ENCODE assay signal across 7 cellular contexts in genomic region chr1:92359382-92359781, GRCh38.
DNase-seq lines count a peak whose midpoint lies in the region; ATAC-seq and TF ChIP-seq lines count a peak whose summit lies in the region.
"Not testable (repeated sequence)": the region's sequence is repeated elsewhere in the genome, so short reads cannot be mapped to it uniquely, and the experiment has no call there.

No MANE protein-coding gene starts in this region.

- peaks cover 27% of the 10 kb centered on the region for H3K4me1 Mint-ChIP-seq in activated CD8-positive, alpha-beta T cell treated with anti-CD3 and anti-CD28 coated beads, Interleukin-2, amount 10 ng/mL, durations not matched to agents 7 days and 5 days (ENCODE audit: low read depth)

- peaks cover 40% of the 10 kb centered on the region for H3K36me3 Mint-ChIP-seq in activated CD8-positive, alpha-beta T cell treated with anti-CD3 and anti-CD28 coated beads, Interleukin-2, amount 10 ng/mL, durations not matched to agents 7 days and 5 days (ENCODE audit: low read depth)

- H3K27me3 Mint-ChIP-seq in activated CD8-positive, alpha-beta T cell treated with anti-CD3 and anti-CD28 coated beads, Interleukin-2, amount 10 ng/mL, durations not matched to agents 7 days and 5 days (ENCODE audit: low read depth): not testable (repeated sequence)

- H3K36me3 ChIP-seq in RWPE2 (ENCODE audit: low read depth): peaks cover 21% of the 10 kb centered on the region

- peak overlapping the region; percentile 35 for H3K27ac Mint-ChIP-seq in activated CD8-positive, alpha-beta T cell treated with anti-CD3 and anti-CD28 coated beads, Interleukin-2, amount 10 ng/mL, durations not matched to agents 7 days and 5 days

- H3K9me3 ChIP-seq in RWPE2 (ENCODE audit: severe bottlenecking): not testable (repeated sequence)

- CTCF ChIA-PET in activated CD8-positive, alpha-beta T cell treated with anti-CD3 and anti-CD28 coated beads, Interleukin-2, amount 10 ng/mL, durations not matched to agents 7 days and 5 days (lab: Charles Lee): interaction anchor here (0.7 kb wide), 1 partner anchor 218 kb away, joined by 3 read pairs; no protein-coding TSS in a partner anchor

- H3K4me3 Mint-ChIP-seq in activated CD8-positive, alpha-beta T cell treated with anti-CD3 and anti-CD28 coated beads, Interleukin-2, amount 10 ng/mL, durations not matched to agents 7 days and 5 days: not testable (repeated sequence)

- ATAC-seq in RWPE2 (ENCODE audit: low read depth): peak; percentile 25; the same call in 1 of the 3 replicates
- ATAC-seq in activated CD8-positive, alpha-beta T cell treated with anti-CD3 and anti-CD28 coated beads, Interleukin-2, amount 10 ng/mL, durations not matched to agents 7 days and 5 days: not testable (repeated sequence)

- not testable (repeated sequence) for H3K4me3 ChIP-seq in RWPE2 (ENCODE audit: severe bottlenecking); epithelial cell of esophagus (ENCODE audit: low read length)

- not testable (repeated sequence) for H3K4me1 ChIP-seq in RWPE2 (ENCODE audit: insufficient read depth, poor library complexity, severe bottlenecking)

- not testable (repeated sequence) for H3K27ac ChIP-seq in RWPE2 (ENCODE audit: poor library complexity, severe bottlenecking)

- peak; percentile 40 for DNase-seq in ELR (ENCODE audit: low read depth)
- DNase-seq in HS-5 (ENCODE audit: low read depth): peak; percentile 9
- DNase-seq in MV-4-11 (lab: John Stamatoyannopoulos, UW): peak; percentile 26
- not testable (repeated sequence) for DNase-seq in RWPE2 (ENCODE audit: low spot score); activated CD8-positive, alpha-beta T cell treated with anti-CD3 and anti-CD28 coated beads, Interleukin-2, amount 10 ng/mL, durations not matched to agents 7 days and 5 days
- peak; percentile 32 for DNase-seq in epithelial cell of esophagus (ENCODE audit: low read depth)
- DNase-seq in iris pigment epithelial cell (ENCODE audit: low read depth): peak; percentile 10

- H3K27me3 ChIP-seq in RWPE2 (ENCODE audit: insufficient read depth, poor library complexity, severe bottlenecking): not testable (repeated sequence)

- not testable (repeated sequence) for TF ChIP-seq CTCF in RWPE2 (IDR thresholded peaks at IDR 0.05; ENCODE audit: poor library complexity, severe bottlenecking); epithelial cell of esophagus (IDR thresholded peaks at IDR 0.05; ENCODE audit: insufficient read depth, low read depth, low read length, missing control alignments)

- H3K9me3 Mint-ChIP-seq in activated CD8-positive, alpha-beta T cell treated with anti-CD3 and anti-CD28 coated beads, Interleukin-2, amount 10 ng/mL, durations not matched to agents 7 days and 5 days (ENCODE audit: insufficient read depth): not testable (repeated sequence)

- POLR2A ChIA-PET in activated CD8-positive, alpha-beta T cell treated with anti-CD3 and anti-CD28 coated beads, Interleukin-2, amount 10 ng/mL, durations not matched to agents 7 days and 5 days (lab: Charles Lee): not testable (repeated sequence)
